Comparison of ENCODE assay signal across 20 cellular contexts in the genomic region with DNA sequence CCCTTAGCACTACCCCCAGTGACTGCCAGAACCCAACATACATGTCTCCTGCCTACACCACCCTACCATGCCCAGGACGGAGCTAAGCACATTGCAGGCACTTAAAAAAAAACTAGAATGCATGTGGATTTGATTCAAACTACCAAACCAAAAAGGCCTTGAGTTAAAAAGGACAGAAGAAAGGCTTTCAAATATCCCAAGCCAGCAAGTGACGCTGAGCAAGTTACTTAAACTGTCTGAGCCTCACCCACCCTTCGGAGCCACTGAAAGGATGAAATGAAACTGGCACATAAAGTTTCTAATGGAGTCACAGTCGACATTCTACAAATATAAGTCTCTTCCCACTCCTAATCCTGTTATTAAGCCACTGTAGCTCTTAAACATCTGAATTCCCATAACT. TPM values are rescaled to one million over a fixed set of nuclear protein-coding genes. Genes with fewer than 3 reads are reported as not detected.
A peak's percentile ranks its signal among the peaks of the same experiment; 100 is the strongest.
DNase-seq lines count a peak whose midpoint lies in the region; ATAC-seq and TF ChIP-seq lines count a peak whose summit lies in the region.
"Had no signal": no experiment of that assay in that cellular context is flagged by ENCODE, and none has a peak within 500 bp of the region (broad histone marks: within the 10 kb centered on the region; RNA-seq: fewer than 3 reads in every experiment).

No MANE protein-coding gene starts in this region.

- peak; percentile 21 for DNase-seq in activated effector memory CD4-positive, alpha-beta T cell treated with anti-CD3 and anti-CD28 coated beads, Interleukin-2, amount 50 U/mL, for 16 hours
- no peak for DNase-seq in activated effector memory CD4-positive, alpha-beta T cell treated with Interleukin-2 at 50 U/mL for 16 hours
- DNase-seq in islet precursor cell (peak; percentile 12), smooth muscle cell (lab: John Stamatoyannopoulos, UW; ENCODE audit: unreplicated experiment) (no peak), cerebellum (ENCODE audit: low spot score) (no peak), mesenteric fat pad (ENCODE audit: low spot score) (no peak)
- DNase-seq: DMS153, EL, MM.1S, NCI-H1105, NCI-H187, NCI-H446 treated with DMSO at 0.1 percent for 48 hours, SHP77 treated with DMSO at 0.1 percent for 48 hours had no signal

- H3K4me1 ChIP-seq in smooth muscle cell (ENCODE audit: low read depth), result peaks cover 3% of the 10 kb centered on the region

- no peak overlapping the region for H3K9ac ChIP-seq in smooth muscle cell (ENCODE audit: low read depth)
- H3K9ac ChIP-seq: BLaER1 treated with 17β-estradiol and CSF1 and Interleukin-3, amounts not matched to agents 10 nM and 100 nM; KMS-11 had no signal

- H3K36me3 ChIP-seq in smooth muscle cell (ENCODE audit: low read depth), result no peaks in the 10 kb centered on the region
- H3K36me3 ChIP-seq: BLaER1 treated with 17β-estradiol and CSF1 and Interleukin-3, amounts not matched to agents 10 nM and 100 nM had no signal

- H3K27ac ChIP-seq in smooth muscle cell (ENCODE audit: low read depth), result peak overlapping the region; percentile 48
- H3K27ac ChIP-seq: 22Rv1; BLaER1 treated with 17β-estradiol and CSF1 and Interleukin-3, amounts not matched to agents 10 nM and 100 nM; KMS-11 had no signal

- no peak for ATAC-seq in HG03280 (IDR thresholded peaks at IDR 0.05; ENCODE audit: unreplicated experiment)
- ATAC-seq in SK-N-SH treated with all-trans-retinoic acid at 6 μM for 48 hours, result no peak
- ATAC-seq: HepG2 had no signal

- H2AFZ ChIP-seq in smooth muscle cell (ENCODE audit: low read depth), result no peak overlapping the region

- no peak for TF ChIP-seq CTCF in smooth muscle cell (IDR thresholded peaks at IDR 0.05; ENCODE audit: borderline replicate concordance, insufficient read depth, poor library complexity, severe bottlenecking)

- H3K27me3 ChIP-seq in smooth muscle cell (ENCODE audit: low read depth), result no peaks in the 10 kb centered on the region
- H3K27me3 ChIP-seq: BLaER1 treated with 17β-estradiol and CSF1 and Interleukin-3, amounts not matched to agents 10 nM and 100 nM had no signal

- H3K9me3 ChIP-seq in smooth muscle cell (replicated peaks; ENCODE audit: low read depth), result no peaks in the 10 kb centered on the region
- H3K9me3 ChIP-seq: BLaER1 treated with 17β-estradiol and CSF1 and Interleukin-3, amounts not matched to agents 10 nM and 100 nM had no signal

- peak overlapping the region; percentile 94 for H3K4me2 ChIP-seq in smooth muscle cell
- H3K4me2 ChIP-seq: BLaER1 treated with 17β-estradiol and CSF1 and Interleukin-3, amounts not matched to agents 10 nM and 100 nM; KMS-11 had no signal

- no peaks in the 10 kb centered on the region for H3F3A ChIP-seq in smooth muscle cell (ENCODE audit: low read depth)

- peak overlapping the region; percentile 67 for H3K4me3 ChIP-seq in smooth muscle cell
- H3K4me3 ChIP-seq: BLaER1 treated with 17β-estradiol and CSF1 and Interleukin-3, amounts not matched to agents 10 nM and 100 nM had no signal

- 34% methylated on average over 4 of the region's 4 CpGs for WGBS in smooth muscle cell (ENCODE audit: low lambda C conversion rate)

- peaks cover 3% of the 10 kb centered on the region for H3K79me2 ChIP-seq in smooth muscle cell (ENCODE audit: low read depth)

- H4K20me1 ChIP-seq in smooth muscle cell (ENCODE audit: low read depth), result no peaks in the 10 kb centered on the region
- H4K20me1 ChIP-seq: BLaER1 treated with 17β-estradiol and CSF1 and Interleukin-3, amounts not matched to agents 10 nM and 100 nM had no signal

TF ChIP-seq in SK-N-SH treated with all-trans-retinoic acid at 6 μM for 48 hours, 23 proteins besides CTCF, POLR2A, EP300 and RAD21 (continues in another document):
- TF ChIP-seq, protein P1, sequence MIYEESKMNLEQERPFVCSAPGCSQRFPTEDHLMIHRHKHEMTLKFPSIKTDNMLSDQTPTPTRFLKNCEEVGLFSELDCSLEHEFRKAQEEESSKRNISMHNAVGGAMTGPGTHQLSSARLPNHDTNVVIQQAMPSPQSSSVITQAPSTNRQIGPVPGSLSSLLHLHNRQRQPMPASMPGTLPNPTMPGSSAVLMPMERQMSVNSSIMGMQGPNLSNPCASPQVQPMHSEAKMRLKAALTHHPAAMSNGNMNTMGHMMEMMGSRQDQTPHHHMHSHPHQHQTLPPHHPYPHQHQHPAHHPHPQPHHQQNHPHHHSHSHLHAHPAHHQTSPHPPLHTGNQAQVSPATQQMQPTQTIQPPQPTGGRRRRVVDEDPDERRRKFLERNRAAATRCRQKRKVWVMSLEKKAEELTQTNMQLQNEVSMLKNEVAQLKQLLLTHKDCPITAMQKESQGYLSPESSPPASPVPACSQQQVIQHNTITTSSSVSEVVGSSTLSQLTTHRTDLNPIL (CRISPR knock-in tag; IDR thresholded peaks at IDR 0.05; ENCODE audit: low read depth), result no peak
- TF ChIP-seq TOX (CRISPR knock-in tag; IDR thresholded peaks at IDR 0.05; ENCODE audit: borderline replicate concordance) (no peak), TCF4 (CRISPR knock-in tag; IDR thresholded peaks at IDR 0.05; ENCODE audit: borderline replicate concordance) (no peak), BACH2 (CRISPR knock-in tag; IDR thresholded peaks at IDR 0.05; ENCODE audit: borderline replicate concordance) (no peak), ISL1 (CRISPR knock-in tag; IDR thresholded peaks at IDR 0.05) (no peak), ARNTL (CRISPR knock-in tag; IDR thresholded peaks at IDR 0.05; ENCODE audit: borderline replicate concordance, low read depth) (no peak), GLIS3 (CRISPR knock-in tag; IDR thresholded peaks at IDR 0.05) (no peak), SNAI2 (CRISPR knock-in tag; IDR thresholded peaks at IDR 0.05) (no peak), ZC3H10 (CRISPR knock-in tag; IDR thresholded peaks at IDR 0.05) (no peak), OSR1 (CRISPR knock-in tag; IDR thresholded peaks at IDR 0.05) (no peak), RARB (CRISPR knock-in tag; IDR thresholded peaks at IDR 0.05) (no peak), ZNF8 (CRISPR knock-in tag; IDR thresholded peaks at IDR 0.05) (no peak), ZNF70 (CRISPR knock-in tag; IDR thresholded peaks at IDR 0.05) (no peak), ZFP30 (CRISPR knock-in tag; IDR thresholded peaks at IDR 0.05) (no peak), ZFP3 (CRISPR knock-in tag; IDR thresholded peaks at IDR 0.05) (no peak), PPARA (CRISPR knock-in tag; IDR thresholded peaks at IDR 0.05; ENCODE audit: borderline replicate concordance) (no peak)
- TF ChIP-seq, protein P2, sequence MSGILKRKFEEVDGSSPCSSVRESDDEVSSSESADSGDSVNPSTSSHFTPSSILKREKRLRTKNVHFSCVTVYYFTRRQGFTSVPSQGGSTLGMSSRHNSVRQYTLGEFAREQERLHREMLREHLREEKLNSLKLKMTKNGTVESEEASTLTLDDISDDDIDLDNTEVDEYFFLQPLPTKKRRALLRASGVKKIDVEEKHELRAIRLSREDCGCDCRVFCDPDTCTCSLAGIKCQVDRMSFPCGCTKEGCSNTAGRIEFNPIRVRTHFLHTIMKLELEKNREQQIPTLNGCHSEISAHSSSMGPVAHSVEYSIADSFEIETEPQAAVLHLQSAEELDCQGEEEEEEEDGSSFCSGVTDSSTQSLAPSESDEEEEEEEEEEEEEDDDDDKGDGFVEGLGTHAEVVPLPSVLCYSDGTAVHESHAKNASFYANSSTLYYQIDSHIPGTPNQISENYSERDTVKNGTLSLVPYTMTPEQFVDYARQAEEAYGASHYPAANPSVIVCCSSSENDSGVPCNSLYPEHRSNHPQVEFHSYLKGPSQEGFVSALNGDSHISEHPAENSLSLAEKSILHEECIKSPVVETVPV (CRISPR knock-in tag; IDR thresholded peaks at IDR 0.05), result no peak
- TF ChIP-seq, protein P3, sequence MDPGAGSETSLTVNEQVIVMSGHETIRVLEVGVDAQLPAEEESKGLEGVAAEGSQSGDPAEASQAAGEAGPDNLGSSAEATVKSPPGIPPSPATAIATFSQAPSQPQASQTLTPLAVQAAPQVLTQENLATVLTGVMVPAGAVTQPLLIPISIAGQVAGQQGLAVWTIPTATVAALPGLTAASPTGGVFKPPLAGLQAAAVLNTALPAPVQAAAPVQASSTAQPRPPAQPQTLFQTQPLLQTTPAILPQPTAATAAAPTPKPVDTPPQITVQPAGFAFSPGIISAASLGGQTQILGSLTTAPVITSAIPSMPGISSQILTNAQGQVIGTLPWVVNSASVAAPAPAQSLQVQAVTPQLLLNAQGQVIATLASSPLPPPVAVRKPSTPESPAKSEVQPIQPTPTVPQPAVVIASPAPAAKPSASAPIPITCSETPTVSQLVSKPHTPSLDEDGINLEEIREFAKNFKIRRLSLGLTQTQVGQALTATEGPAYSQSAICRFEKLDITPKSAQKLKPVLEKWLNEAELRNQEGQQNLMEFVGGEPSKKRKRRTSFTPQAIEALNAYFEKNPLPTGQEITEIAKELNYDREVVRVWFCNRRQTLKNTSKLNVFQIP (CRISPR knock-in tag; IDR thresholded peaks at IDR 0.05; ENCODE audit: borderline replicate concordance, low read depth), result no peak
- TF ChIP-seq, protein P4, sequence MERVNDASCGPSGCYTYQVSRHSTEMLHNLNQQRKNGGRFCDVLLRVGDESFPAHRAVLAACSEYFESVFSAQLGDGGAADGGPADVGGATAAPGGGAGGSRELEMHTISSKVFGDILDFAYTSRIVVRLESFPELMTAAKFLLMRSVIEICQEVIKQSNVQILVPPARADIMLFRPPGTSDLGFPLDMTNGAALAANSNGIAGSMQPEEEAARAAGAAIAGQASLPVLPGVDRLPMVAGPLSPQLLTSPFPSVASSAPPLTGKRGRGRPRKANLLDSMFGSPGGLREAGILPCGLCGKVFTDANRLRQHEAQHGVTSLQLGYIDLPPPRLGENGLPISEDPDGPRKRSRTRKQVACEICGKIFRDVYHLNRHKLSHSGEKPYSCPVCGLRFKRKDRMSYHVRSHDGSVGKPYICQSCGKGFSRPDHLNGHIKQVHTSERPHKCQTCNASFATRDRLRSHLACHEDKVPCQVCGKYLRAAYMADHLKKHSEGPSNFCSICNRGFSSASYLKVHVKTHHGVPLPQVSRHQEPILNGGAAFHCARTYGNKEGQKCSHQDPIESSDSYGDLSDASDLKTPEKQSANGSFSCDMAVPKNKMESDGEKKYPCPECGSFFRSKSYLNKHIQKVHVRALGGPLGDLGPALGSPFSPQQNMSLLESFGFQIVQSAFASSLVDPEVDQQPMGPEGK (CRISPR knock-in tag; IDR thresholded peaks at IDR 0.05; ENCODE audit: borderline replicate concordance), result no peak

RNA-seq across cellular contexts. Expression of a gene that starts 1.8 kb away (rescaled TPM):
- total RNA-seq in smooth muscle cell, result 31.2 and 38.2 TPM in 2 replicates
- polyA plus RNA-seq in smooth muscle cell, result 37.3 and 65.5 TPM in 2 replicates
- total RNA-seq in cerebellum, result 1.8 TPM
- 17.9 TPM for total RNA-seq in mesenteric fat pad
- total RNA-seq: H4, HepG2 had no signal

Comparison
In these comparisons a context has a peak if more than half of its experiments do, and no peak if none do; other contexts are left out.
1. DNase-seq: peak in activated effector memory CD4-positive, alpha-beta T cell treated with anti-CD3 and anti-CD28 coated beads, Interleukin-2, amount 50 U/mL, for 16 hours (single experiment) and islet precursor cell (single experiment); none in activated effector memory CD4-positive, alpha-beta T cell treated with Interleukin-2 at 50 U/mL for 16 hours (single experiment), smooth muscle cell (single experiment), cerebellum (single experiment) and mesenteric fat pad (single experiment).